ENCODE assay signal across 15 cellular contexts in the genomic region with DNA sequence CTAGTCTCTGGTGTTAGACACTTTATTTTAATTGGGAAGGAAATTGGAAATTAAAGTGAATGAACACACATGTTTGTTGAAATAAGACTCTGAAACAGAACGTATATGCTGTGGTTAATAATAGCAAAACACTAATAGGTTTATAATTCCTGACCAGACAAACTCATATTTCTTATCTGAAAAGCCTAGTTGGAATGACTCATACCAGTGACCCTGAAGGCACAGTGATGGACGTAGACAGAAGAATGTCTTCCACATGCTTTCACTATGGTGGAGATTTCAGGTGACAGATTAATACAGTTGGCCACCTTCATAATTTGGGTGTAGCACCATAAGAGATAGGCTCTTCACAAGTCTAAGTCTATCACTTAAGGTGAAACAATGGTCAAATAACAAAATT.
A peak's percentile ranks its signal among the peaks of the same experiment; 100 is the strongest.
DNase-seq lines count a peak whose midpoint lies in the region; TF ChIP-seq lines count a peak whose summit lies in the region.
"Had no signal": no experiment of that assay in that cellular context is flagged by ENCODE, and none has a peak within 500 bp of the region (broad histone marks: within the 10 kb centered on the region; RNA-seq: fewer than 3 reads in every experiment).

No MANE protein-coding gene starts in this region.

- no peaks in the 10 kb centered on the region for H3K9me3 ChIP-seq in adipocyte (ENCODE audit: control insufficient read depth, low read length)
- no peaks in the 10 kb centered on the region for H3K9me3 ChIP-seq in prostate gland
- no peaks in the 10 kb centered on the region for H3K9me3 ChIP-seq in MG63
- H3K9me3 ChIP-seq: SJCRH30 had no signal

- H3K9me3 Mint-ChIP-seq in HFFc6 = no peaks in the 10 kb centered on the region
- no peaks in the 10 kb centered on the region for H3K9me3 Mint-ChIP-seq in activated naive CD4-positive, alpha-beta T cell treated with anti-CD3 and anti-CD28 coated beads, Interleukin-2, amount 10 ng/mL, durations not matched to agents 7 days and 5 days
- H3K9me3 Mint-ChIP-seq: H9 had no signal

- no peaks in the 10 kb centered on the region for H3K36me3 Mint-ChIP-seq in HFFc6 (ENCODE audit: low read depth)
- H3K36me3 Mint-ChIP-seq in activated naive CD4-positive, alpha-beta T cell treated with anti-CD3 and anti-CD28 coated beads, Interleukin-2, amount 10 ng/mL, durations not matched to agents 7 days and 5 days = no peaks in the 10 kb centered on the region

- DNase-seq in HFFc6 (peak; percentile 50), adipocyte (ENCODE audit: low read depth) (peak; percentile 18), iris pigment epithelial cell (ENCODE audit: low read depth) (peak; percentile 49), prostate gland (ENCODE audit: low spot score) (no peak), OCI-M2 (lab: John Stamatoyannopoulos, UW; ENCODE audit: unreplicated experiment) (no peak), MG63 (no peak)
- no peak for DNase-seq in activated naive CD4-positive, alpha-beta T cell treated with anti-CD3 and anti-CD28 coated beads, Interleukin-2, amount 10 ng/mL, durations not matched to agents 7 days and 5 days
- DNase-seq: C1 segment of cervical spinal cord, DMS153, H9, NCI-H1417, NCI-H2081, NCI-H524, SJCRH30 had no signal

- H3K27me3 ChIP-seq in adipocyte (replicated peaks; ENCODE audit: control insufficient read depth, insufficient read depth, low read length) (no peaks in the 10 kb centered on the region), prostate gland (replicated peaks; ENCODE audit: insufficient read depth) (no peaks in the 10 kb centered on the region), MG63 (no peaks in the 10 kb centered on the region)
- H3K27me3 ChIP-seq: SJCRH30 had no signal

- peaks cover 52% of the 10 kb centered on the region for H3K4me1 Mint-ChIP-seq in HFFc6 (ENCODE audit: low read depth)
- no peaks in the 10 kb centered on the region for H3K4me1 Mint-ChIP-seq in activated naive CD4-positive, alpha-beta T cell treated with anti-CD3 and anti-CD28 coated beads, Interleukin-2, amount 10 ng/mL, durations not matched to agents 7 days and 5 days
- H3K4me1 Mint-ChIP-seq: H9 had no signal

- H3K27me3 Mint-ChIP-seq in HFFc6 (ENCODE audit: insufficient read depth) = no peaks in the 10 kb centered on the region
- H3K27me3 Mint-ChIP-seq in activated naive CD4-positive, alpha-beta T cell treated with anti-CD3 and anti-CD28 coated beads, Interleukin-2, amount 10 ng/mL, durations not matched to agents 7 days and 5 days = no peaks in the 10 kb centered on the region

- CTCF ChIA-PET in activated naive CD4-positive, alpha-beta T cell treated with anti-CD3 and anti-CD28 coated beads, Interleukin-2, amount 10 ng/mL, durations not matched to agents 7 days and 5 days (lab: Charles Lee) = no interaction called here

- H3K9ac ChIP-seq in adipocyte (ENCODE audit: low read length) = no peak overlapping the region

- no peak for TF ChIP-seq POLR2A in prostate gland (IDR thresholded peaks at IDR 0.05)

- 54% methylated on average over 2 of the region's 2 CpGs for WGBS in prostate gland

- H3K36me3 ChIP-seq in adipocyte (ENCODE audit: control insufficient read depth, insufficient read depth, low read length, severe bottlenecking) (no peaks in the 10 kb centered on the region), prostate gland (no peaks in the 10 kb centered on the region), MG63 (no peaks in the 10 kb centered on the region)
- H3K36me3 ChIP-seq: SJCRH30 had no signal

- H3K27ac ChIP-seq in prostate gland = no peak overlapping the region
- H3K27ac ChIP-seq: RWPE1, SJCRH30 had no signal

- intact Hi-C loops in prostate gland (cut with DNase I) = no loop called here

- H3K27ac Mint-ChIP-seq in HFFc6 = peak overlapping the region; percentile 59
- no peak overlapping the region for H3K27ac Mint-ChIP-seq in activated naive CD4-positive, alpha-beta T cell treated with anti-CD3 and anti-CD28 coated beads, Interleukin-2, amount 10 ng/mL, durations not matched to agents 7 days and 5 days
- H3K27ac Mint-ChIP-seq: H9 had no signal

- peak overlapping the region; percentile 54; the same call in 1 of the 2 replicates for H3K4me3 Mint-ChIP-seq in HFFc6
- no peak overlapping the region for H3K4me3 Mint-ChIP-seq in activated naive CD4-positive, alpha-beta T cell treated with anti-CD3 and anti-CD28 coated beads, Interleukin-2, amount 10 ng/mL, durations not matched to agents 7 days and 5 days
- H3K4me3 Mint-ChIP-seq: H9 had no signal

- no peak for TF ChIP-seq CTCF in HFFc6 (IDR thresholded peaks at IDR 0.05)
- TF ChIP-seq CTCF in prostate gland (IDR thresholded peaks at IDR 0.05) = no peak

- H3K4me3 ChIP-seq in adipocyte (ENCODE audit: low read length) (no peak overlapping the region), prostate gland (no peak overlapping the region), MG63 (no peak overlapping the region)
- H3K4me3 ChIP-seq: SJCRH30 had no signal

- peaks cover 10% of the 10 kb centered on the region for H3K4me1 ChIP-seq in adipocyte (ENCODE audit: control insufficient read depth, insufficient read depth, low read length)
- no peaks in the 10 kb centered on the region for H3K4me1 ChIP-seq in prostate gland (replicated peaks)

Comparison
In these comparisons a context has a peak if more than half of its experiments do, and no peak if none do; other contexts are left out.
1. DNase-seq: peak in HFFc6 (single experiment), adipocyte (single experiment) and iris pigment epithelial cell (single experiment); none in prostate gland (single experiment), OCI-M2 (single experiment), MG63 (single experiment) and activated naive CD4-positive, alpha-beta T cell treated with anti-CD3 and anti-CD28 coated beads, Interleukin-2, amount 10 ng/mL, durations not matched to agents 7 days and 5 days (single experiment).